1 cellular context compared by ENCODE assay signal in the genomic region with DNA sequence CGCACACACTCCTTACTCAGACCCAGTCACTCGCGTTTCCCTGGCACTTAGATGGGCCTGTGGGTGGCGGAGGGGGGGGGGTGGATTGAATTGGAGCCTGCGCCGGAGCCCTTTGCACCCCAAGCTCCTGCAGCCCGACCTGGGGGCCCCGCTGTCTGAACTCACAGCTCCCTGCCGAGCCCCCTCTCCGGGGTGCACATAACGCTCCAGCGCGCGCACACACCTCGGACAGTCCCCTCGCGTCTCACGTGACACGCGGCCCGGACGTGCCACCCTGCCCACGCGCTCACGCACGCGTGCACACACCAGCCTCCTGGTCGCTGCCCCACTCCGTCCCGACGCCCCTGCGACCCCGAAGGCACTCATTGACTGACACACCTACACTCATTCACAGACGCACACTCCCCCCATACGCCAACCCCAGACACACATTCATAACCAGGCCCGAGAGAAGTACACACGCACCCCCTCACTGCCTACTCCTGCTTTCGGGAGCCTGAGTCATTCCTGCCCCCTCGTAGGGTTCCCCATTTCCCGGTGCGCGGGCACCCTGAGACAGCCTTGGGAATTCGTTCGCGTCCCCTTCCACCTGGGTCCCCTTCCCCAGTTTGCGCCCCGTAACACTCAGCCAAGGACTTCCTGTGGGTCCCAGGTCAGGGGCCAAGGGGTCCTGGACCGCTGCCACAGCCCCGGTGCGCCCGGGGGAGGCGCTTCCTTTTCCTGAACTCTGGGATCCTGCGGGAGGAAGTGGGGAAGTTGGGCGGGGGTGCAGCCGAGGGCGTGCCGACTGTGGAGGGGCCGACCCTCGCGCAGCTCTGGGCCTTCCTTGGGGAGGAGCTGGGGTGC.
TF ChIP-seq lines count a peak whose summit lies in the region.

No MANE protein-coding gene starts in this region.

TF ChIP-seq in HepG2, 621 proteins besides CTCF, POLR2A, EP300 and RAD21 (continued from another document and continues in another):
- no peak for TF ChIP-seq ZSCAN9 (CRISPR knock-in tag; IDR thresholded peaks at IDR 0.05; ENCODE audit: borderline replicate concordance)
- TF ChIP-seq, protein P1, sequence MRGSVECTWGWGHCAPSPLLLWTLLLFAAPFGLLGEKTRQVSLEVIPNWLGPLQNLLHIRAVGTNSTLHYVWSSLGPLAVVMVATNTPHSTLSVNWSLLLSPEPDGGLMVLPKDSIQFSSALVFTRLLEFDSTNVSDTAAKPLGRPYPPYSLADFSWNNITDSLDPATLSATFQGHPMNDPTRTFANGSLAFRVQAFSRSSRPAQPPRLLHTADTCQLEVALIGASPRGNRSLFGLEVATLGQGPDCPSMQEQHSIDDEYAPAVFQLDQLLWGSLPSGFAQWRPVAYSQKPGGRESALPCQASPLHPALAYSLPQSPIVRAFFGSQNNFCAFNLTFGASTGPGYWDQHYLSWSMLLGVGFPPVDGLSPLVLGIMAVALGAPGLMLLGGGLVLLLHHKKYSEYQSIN (CRISPR knock-in tag; IDR thresholded peaks at IDR 0.05; ENCODE audit: borderline replicate concordance), result no peak
- TF ChIP-seq ZNF296 (CRISPR knock-in tag; conservative IDR thresholded peaks at IDR 0.05), result no peak
- TF ChIP-seq, protein P2, sequence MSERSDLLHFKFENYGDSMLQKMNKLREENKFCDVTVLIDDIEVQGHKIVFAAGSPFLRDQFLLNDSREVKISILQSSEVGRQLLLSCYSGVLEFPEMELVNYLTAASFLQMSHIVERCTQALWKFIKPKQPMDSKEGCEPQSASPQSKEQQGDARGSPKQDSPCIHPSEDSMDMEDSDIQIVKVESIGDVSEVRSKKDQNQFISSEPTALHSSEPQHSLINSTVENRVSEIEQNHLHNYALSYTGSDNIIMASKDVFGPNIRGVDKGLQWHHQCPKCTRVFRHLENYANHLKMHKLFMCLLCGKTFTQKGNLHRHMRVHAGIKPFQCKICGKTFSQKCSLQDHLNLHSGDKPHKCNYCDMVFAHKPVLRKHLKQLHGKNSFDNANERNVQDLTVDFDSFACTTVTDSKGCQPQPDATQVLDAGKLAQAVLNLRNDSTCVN (CRISPR knock-in tag; IDR thresholded peaks at IDR 0.05; ENCODE audit: borderline replicate concordance), result 0 out of 2 replicates have a peak, but pooled peaks have one; percentile 13
- TF ChIP-seq, protein P3, sequence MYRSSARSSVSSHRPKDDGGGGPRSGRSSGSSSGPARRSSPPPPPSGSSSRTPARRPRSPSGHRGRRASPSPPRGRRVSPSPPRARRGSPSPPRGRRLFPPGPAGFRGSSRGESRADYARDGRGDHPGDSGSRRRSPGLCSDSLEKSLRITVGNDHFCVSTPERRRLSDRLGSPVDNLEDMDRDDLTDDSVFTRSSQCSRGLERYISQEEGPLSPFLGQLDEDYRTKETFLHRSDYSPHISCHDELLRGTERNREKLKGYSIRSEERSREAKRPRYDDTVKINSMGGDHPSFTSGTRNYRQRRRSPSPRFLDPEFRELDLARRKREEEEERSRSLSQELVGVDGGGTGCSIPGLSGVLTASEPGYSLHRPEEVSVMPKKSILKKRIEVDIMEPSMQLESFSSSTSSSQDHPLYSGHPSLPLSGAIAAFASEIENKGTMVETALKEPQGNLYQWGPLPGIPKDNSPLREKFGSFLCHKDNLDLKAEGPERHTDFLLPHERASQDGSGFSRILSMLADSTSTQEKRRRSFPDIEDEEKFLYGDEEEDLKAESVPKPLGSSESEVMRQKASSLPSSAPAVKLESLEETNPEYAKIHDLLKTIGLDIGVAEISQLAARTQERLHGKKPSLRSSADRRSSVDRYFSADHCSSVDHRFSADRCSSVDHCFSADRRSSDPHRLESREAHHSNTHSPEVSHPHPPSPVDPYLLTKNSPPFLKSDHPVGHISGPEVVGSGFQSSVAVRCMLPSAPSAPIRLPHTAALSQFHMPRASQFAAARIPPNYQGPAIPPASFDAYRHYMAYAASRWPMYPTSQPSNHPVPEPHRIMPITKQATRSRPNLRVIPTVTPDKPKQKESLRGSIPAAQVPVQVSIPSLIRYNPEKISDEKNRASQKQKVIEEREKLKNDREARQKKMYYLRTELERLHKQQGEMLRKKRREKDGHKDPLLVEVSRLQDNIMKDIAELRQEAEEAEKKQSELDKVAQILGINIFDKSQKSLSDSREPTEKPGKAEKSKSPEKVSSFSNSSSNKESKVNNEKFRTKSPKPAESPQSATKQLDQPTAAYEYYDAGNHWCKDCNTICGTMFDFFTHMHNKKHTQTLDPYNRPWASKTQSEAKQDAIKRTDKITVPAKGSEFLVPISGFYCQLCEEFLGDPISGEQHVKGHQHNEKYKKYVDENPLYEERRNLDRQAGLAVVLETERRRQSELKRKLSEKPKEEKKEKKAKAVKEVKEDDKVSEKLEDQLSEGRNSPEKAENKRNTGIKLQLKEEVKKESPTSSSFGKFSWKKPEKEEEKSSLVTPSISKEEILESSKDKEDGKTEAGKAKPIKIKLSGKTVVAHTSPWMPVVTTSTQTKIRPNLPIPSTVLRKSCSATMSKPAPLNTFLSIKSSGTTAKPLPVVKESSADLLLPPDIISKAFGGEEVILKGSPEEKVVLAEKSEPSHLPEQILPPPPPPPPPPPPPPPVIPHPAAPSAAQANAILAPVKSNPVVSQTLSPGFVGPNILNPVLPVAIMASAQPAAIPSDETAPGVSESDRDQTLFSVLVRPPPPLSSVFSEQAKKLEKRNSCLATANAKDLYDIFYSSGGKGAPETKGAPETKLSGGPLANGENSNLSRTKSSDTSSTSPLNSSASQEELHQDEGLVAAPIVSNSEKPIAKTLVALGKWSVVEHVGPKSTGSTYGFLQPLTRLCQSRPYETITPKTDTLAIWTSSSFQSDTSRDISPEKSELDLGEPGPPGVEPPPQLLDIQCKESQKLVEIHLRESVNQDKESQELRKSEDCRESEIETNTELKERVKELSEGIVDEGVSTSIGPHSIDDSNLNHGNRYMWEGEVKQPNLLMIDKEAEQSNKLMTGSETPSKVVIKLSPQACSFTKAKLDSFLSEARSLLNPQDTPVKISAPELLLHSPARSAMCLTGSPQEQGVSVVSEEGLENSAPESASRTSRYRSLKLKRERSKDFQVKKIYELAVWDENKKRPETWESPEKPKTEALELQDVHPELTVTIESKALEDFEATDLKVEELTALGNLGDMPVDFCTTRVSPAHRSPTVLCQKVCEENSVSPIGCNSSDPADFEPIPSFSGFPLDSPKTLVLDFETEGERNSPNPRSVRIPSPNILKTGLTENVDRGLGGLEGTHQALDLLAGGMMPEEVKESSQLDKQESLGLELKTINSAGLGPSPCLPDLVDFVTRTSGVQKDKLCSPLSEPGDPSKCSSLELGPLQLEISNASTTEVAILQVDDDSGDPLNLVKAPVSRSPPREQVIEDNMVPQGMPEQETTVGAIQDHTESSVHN (CRISPR knock-in tag; IDR thresholded peaks at IDR 0.05), result no peak
- TF ChIP-seq POLR2G (IDR thresholded peaks at IDR 0.05; ENCODE audit: low read depth, low read length), result no peak
- TF ChIP-seq, protein P4, sequence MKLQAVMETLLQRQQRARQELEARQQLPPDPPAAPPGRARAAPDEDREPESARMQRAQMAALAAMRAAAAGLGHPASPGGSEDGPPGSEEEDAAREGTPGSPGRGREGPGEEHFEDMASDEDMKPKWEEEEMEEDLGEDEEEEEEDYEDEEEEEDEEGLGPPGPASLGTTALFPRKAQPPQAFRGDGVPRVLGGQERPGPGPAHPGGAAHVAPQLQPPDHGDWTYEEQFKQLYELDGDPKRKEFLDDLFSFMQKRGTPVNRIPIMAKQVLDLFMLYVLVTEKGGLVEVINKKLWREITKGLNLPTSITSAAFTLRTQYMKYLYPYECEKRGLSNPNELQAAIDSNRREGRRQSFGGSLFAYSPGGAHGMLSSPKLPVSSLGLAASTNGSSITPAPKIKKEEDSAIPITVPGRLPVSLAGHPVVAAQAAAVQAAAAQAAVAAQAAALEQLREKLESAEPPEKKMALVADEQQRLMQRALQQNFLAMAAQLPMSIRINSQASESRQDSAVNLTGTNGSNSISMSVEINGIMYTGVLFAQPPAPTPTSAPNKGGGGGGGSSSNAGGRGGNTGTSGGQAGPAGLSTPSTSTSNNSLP (IDR thresholded peaks at IDR 0.05; ENCODE audit: low read depth, low read length), result no peak
- TF ChIP-seq ZBTB7A (CRISPR knock-in tag; IDR thresholded peaks at IDR 0.05), result no peak
- no peak for TF ChIP-seq RARA (CRISPR knock-in tag; IDR thresholded peaks at IDR 0.05)
- no peak for TF ChIP-seq ZNF253 (CRISPR knock-in tag; IDR thresholded peaks at IDR 0.05; ENCODE audit: borderline replicate concordance)
- TF ChIP-seq SIX4 (CRISPR knock-in tag; IDR thresholded peaks at IDR 0.05), result no peak
- no peak for TF ChIP-seq ZNF660 (CRISPR knock-in tag; IDR thresholded peaks at IDR 0.05; ENCODE audit: borderline replicate concordance, low read depth)
- TF ChIP-seq, protein P5, sequence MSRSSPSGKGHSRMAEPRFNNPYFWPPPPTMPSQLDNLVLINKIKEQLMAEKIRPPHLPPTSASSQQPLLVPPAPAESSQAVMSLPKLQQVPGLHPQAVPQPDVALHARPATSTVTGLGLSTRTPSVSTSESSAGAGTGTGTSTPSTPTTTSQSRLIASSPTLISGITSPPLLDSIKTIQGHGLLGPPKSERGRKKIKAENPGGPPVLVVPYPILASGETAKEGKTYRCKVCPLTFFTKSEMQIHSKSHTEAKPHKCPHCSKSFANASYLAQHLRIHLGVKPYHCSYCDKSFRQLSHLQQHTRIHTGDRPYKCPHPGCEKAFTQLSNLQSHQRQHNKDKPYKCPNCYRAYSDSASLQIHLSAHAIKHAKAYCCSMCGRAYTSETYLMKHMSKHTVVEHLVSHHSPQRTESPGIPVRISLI (CRISPR knock-in tag; IDR thresholded peaks at IDR 0.05; ENCODE audit: borderline replicate concordance), result no peak
- TF ChIP-seq SATB2 (CRISPR knock-in tag; IDR thresholded peaks at IDR 0.05), result no peak
- TF ChIP-seq AGO2 (optimal IDR thresholded peaks at IDR 0.05; ENCODE audit: low read depth, low read length), result peak; percentile 35
- no peak for TF ChIP-seq CCDC6 (CRISPR knock-in tag; IDR thresholded peaks at IDR 0.05)
- TF ChIP-seq, protein P6, sequence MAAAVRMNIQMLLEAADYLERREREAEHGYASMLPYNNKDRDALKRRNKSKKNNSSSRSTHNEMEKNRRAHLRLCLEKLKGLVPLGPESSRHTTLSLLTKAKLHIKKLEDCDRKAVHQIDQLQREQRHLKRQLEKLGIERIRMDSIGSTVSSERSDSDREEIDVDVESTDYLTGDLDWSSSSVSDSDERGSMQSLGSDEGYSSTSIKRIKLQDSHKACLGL (CRISPR knock-in tag; IDR thresholded peaks at IDR 0.05), result no peak; the same call in 1 of the 2 replicates
- TF ChIP-seq KDM4B (CRISPR knock-in tag; IDR thresholded peaks at IDR 0.05), result no peak
- TF ChIP-seq MAFK (conservative IDR thresholded peaks at IDR 0.05 in 1 of 2, IDR thresholded peaks at IDR 0.05 in 1 of 2; ENCODE audit: low read length in 2 of 2), result no peak
- no peak for TF ChIP-seq ATF1 (CRISPR knock-in tag; IDR thresholded peaks at IDR 0.05)
- TF ChIP-seq ZFP90 (CRISPR knock-in tag; IDR thresholded peaks at IDR 0.05; ENCODE audit: borderline replicate concordance), result no peak
- TF ChIP-seq ZNF672 (CRISPR knock-in tag; IDR thresholded peaks at IDR 0.05), result no peak
- TF ChIP-seq, protein P7, sequence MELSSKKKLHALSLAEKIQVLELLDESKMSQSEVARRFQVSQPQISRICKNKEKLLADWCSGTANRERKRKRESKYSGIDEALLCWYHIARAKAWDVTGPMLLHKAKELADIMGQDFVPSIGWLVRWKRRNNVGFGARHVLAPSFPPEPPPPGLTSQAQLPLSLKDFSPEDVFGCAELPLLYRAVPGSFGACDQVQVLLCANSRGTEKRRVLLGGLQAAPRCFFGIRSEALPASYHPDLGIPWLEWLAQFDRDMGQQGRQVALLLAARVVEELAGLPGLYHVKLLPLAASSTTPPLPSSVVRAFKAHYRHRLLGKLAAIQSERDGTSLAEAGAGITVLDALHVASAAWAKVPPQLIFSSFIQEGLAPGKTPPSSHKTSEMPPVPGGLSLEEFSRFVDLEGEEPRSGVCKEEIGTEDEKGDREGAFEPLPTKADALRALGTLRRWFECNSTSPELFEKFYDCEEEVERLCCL (CRISPR knock-in tag; IDR thresholded peaks at IDR 0.05; ENCODE audit: borderline replicate concordance), result no peak
- TF ChIP-seq TCF7 (IDR thresholded peaks at IDR 0.05; ENCODE audit: low read depth), result no peak
- TF ChIP-seq ELF3 (CRISPR knock-in tag; IDR thresholded peaks at IDR 0.05), result no peak
- TF ChIP-seq IKZF1 (IDR thresholded peaks at IDR 0.05), result no peak
- TF ChIP-seq ELF4 (CRISPR knock-in tag; IDR thresholded peaks at IDR 0.05; ENCODE audit: borderline replicate concordance), result no peak
- TF ChIP-seq, protein P8, sequence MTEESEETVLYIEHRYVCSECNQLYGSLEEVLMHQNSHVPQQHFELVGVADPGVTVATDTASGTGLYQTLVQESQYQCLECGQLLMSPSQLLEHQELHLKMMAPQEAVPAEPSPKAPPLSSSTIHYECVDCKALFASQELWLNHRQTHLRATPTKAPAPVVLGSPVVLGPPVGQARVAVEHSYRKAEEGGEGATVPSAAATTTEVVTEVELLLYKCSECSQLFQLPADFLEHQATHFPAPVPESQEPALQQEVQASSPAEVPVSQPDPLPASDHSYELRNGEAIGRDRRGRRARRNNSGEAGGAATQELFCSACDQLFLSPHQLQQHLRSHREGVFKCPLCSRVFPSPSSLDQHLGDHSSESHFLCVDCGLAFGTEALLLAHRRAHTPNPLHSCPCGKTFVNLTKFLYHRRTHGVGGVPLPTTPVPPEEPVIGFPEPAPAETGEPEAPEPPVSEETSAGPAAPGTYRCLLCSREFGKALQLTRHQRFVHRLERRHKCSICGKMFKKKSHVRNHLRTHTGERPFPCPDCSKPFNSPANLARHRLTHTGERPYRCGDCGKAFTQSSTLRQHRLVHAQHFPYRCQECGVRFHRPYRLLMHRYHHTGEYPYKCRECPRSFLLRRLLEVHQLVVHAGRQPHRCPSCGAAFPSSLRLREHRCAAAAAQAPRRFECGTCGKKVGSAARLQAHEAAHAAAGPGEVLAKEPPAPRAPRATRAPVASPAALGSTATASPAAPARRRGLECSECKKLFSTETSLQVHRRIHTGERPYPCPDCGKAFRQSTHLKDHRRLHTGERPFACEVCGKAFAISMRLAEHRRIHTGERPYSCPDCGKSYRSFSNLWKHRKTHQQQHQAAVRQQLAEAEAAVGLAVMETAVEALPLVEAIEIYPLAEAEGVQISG (CRISPR knock-in tag; IDR thresholded peaks at IDR 0.05), result no peak
- TF ChIP-seq, protein P9, sequence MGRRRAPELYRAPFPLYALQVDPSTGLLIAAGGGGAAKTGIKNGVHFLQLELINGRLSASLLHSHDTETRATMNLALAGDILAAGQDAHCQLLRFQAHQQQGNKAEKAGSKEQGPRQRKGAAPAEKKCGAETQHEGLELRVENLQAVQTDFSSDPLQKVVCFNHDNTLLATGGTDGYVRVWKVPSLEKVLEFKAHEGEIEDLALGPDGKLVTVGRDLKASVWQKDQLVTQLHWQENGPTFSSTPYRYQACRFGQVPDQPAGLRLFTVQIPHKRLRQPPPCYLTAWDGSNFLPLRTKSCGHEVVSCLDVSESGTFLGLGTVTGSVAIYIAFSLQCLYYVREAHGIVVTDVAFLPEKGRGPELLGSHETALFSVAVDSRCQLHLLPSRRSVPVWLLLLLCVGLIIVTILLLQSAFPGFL (CRISPR knock-in tag; IDR thresholded peaks at IDR 0.05), result no peak
- TF ChIP-seq ZFP1 (CRISPR knock-in tag; IDR thresholded peaks at IDR 0.05), result no peak
